ENCODE assay signal across 8 cellular contexts in genomic region chr3:14925729-14926591, GRCh38. TPM values are rescaled to one million over a fixed set of nuclear protein-coding genes. Genes with fewer than 3 reads are reported as not detected.
A peak's percentile ranks its signal among the peaks of the same experiment; 100 is the strongest.
DNase-seq lines count a peak whose midpoint lies in the region; ATAC-seq and TF ChIP-seq lines count a peak whose summit lies in the region.

No MANE protein-coding gene starts in this region.

- POLR2A ChIA-PET in PC-3 (lab: Charles Lee; ENCODE audit: unreplicated experiment) = no interaction called here

- BruUV-seq in PC-3 (replicated peaks; lab: Mats Ljungman, UMichigan) = no TSS peak

- no peak overlapping the region for H3K4me3 Mint-ChIP-seq in memory B cell

- CTCF ChIA-PET in PC-3 (lab: Charles Lee) = no interaction called here

- ATAC-seq in PC-3 = peak; percentile 60
- peak; percentile 59 for ATAC-seq in memory B cell (ENCODE audit: low read depth)

- peaks cover 3% of the 10 kb centered on the region for H3K4me1 Mint-ChIP-seq in memory B cell

- H3K9me3 Mint-ChIP-seq in memory B cell = no peaks in the 10 kb centered on the region

- peaks cover 12% of the 10 kb centered on the region for H3K4me1 ChIP-seq in PC-3 (ENCODE audit: insufficient read depth, low read length)

- no peak overlapping the region for H3K27ac Mint-ChIP-seq in memory B cell

- no peak overlapping the region for H3K27ac ChIP-seq in PC-3 (ENCODE audit: low read length)

- H3K9ac ChIP-seq in PC-3 (ENCODE audit: low read length) = no peak overlapping the region

- H3K4me2 ChIP-seq in PC-3 (ENCODE audit: low read length) = no peak overlapping the region

- no peaks in the 10 kb centered on the region for H3K27me3 ChIP-seq in PC-3 (ENCODE audit: low read length)

- TF ChIP-seq CTCF in PC-3 (conservative IDR thresholded peaks at IDR 0.05; ENCODE audit: low read depth, low read length) = peak; percentile 93

- no peaks in the 10 kb centered on the region for H3K27me3 Mint-ChIP-seq in memory B cell

- H4K20me1 ChIP-seq in PC-3 (ENCODE audit: low read length) = no peaks in the 10 kb centered on the region

- no peak overlapping the region for H3K4me3 ChIP-seq in PC-3 (ENCODE audit: low read length)

- H3K36me3 ChIP-seq in PC-3 (ENCODE audit: low read depth, low read length) = no peaks in the 10 kb centered on the region

- H3K9me2 ChIP-seq in PC-3 (replicated peaks; ENCODE audit: low read length) = no peaks in the 10 kb centered on the region

- DNase-seq in NCI-H510A treated with DMSO at 0.1 percent for 48 hours (lab: John Stamatoyannopoulos, UW) (peak; percentile 71), NCI-H510A (lab: John Stamatoyannopoulos, UW) (no peak), HuH-7.5 (ENCODE audit: low spot score) (peak; percentile 70), PC-3 (peak; percentile 80), dermis microvascular lymphatic vessel endothelial cell (ENCODE audit: low read depth in 2 of 2) (peak; percentile 46 to 65), memory B cell (ENCODE audit: low spot score in 2 of 2) (peak in 1 of 2 donors; percentile 28), NCI-H1930 (lab: John Stamatoyannopoulos, UW) (no peak), NK-92 (lab: John Stamatoyannopoulos, UW; ENCODE audit: unreplicated experiment) (no peak)

- intact Hi-C loops in PC-3 (cut with micrococcal nuclease) = loop anchor here (5.0 kb wide), 2 partner anchors 116 to 181 kb away; no protein-coding TSS in a partner anchor

- no peaks in the 10 kb centered on the region for H3K36me3 Mint-ChIP-seq in memory B cell

- H3F3A ChIP-seq in PC-3 (ENCODE audit: low read length, unreplicated experiment) = no peaks in the 10 kb centered on the region

- no peaks in the 10 kb centered on the region; the same call in 1 of the 2 replicates for H3K9me3 ChIP-seq in PC-3 (ENCODE audit: low read length)

- no peak overlapping the region for H2AFZ ChIP-seq in PC-3 (ENCODE audit: low read length)

- H3K79me2 ChIP-seq in PC-3 (ENCODE audit: low read length) = no peaks in the 10 kb centered on the region

RNA-seq across cellular contexts. Expression of gene NR2C2, which starts 21.4 kb away (rescaled TPM):
- total RNA-seq in PC-3 (2014; rRNA removed) = 21.9 and 22.7 TPM in 2 replicates
- 16.3 and 21.6 TPM in 2 replicates for total RNA-seq in dermis microvascular lymphatic vessel endothelial cell

Comparison
In these comparisons a context has a peak if more than half of its experiments do, and no peak if none do; other contexts are left out.
1. DNase-seq: peak in NCI-H510A treated with DMSO at 0.1 percent for 48 hours (single experiment), HuH-7.5 (single experiment), PC-3 (single experiment) and dermis microvascular lymphatic vessel endothelial cell (2 of 2); none in NCI-H510A (single experiment), NCI-H1930 (0 of 2) and NK-92 (single experiment).